Comparison of ENCODE assay signal across 8 cellular contexts in genomic region chr18:12990662-12990976, GRCh38. TPM values are rescaled to one million over a fixed set of nuclear protein-coding genes. Genes with fewer than 3 reads are reported as not detected.
DNase-seq lines count a peak whose midpoint lies in the region; ATAC-seq and TF ChIP-seq lines count a peak whose summit lies in the region.

No MANE protein-coding gene starts in this region.

- H3K27me3 ChIP-seq in KMS-11 (ENCODE audit: insufficient read depth, low read depth) (no peaks in the 10 kb centered on the region), mononuclear cell (ENCODE audit: insufficient read depth, low read length) (no peaks in the 10 kb centered on the region)

- no peaks in the 10 kb centered on the region for H3K36me3 ChIP-seq in KMS-11 (ENCODE audit: insufficient read depth)

- H3K4me3 ChIP-seq in KMS-11 (IDR thresholded peaks at IDR 0.05; ENCODE audit: insufficient read depth, low read depth, low read length), result no peak overlapping the region
- H3K4me3 ChIP-seq in mononuclear cell (ENCODE audit: low read length), result peak overlapping the region; percentile 95

- H2AFZ ChIP-seq in KMS-11 (ENCODE audit: low read depth), result peak overlapping the region; percentile 80

- DNase-seq in caudate nucleus (lab: John Stamatoyannopoulos, UW) (no peak), hepatic stellate cell (ENCODE audit: low spot score) (no peak), SHP77 (lab: John Stamatoyannopoulos, UW) (no peak), NCI-H146 (lab: John Stamatoyannopoulos, UW) (no peak)
- DNase-seq in stimulated activated CD4-positive, alpha-beta T cell treated with anti-CD3 and anti-CD28 coated beads, Interleukin-2, amount 100 ng/mL, for 48 hours, result no peak

- peak overlapping the region; percentile 68 for H3K27ac ChIP-seq in KMS-11
- peak overlapping the region; percentile 71 for H3K27ac ChIP-seq in caudate nucleus (ENCODE audit: low read depth, low read length)

- H3K9ac ChIP-seq in KMS-11, result peak overlapping the region; percentile 78; the same call in 1 of the 2 replicates

- H4K20me1 ChIP-seq in KMS-11 (ENCODE audit: insufficient read depth), result peaks cover 3% of the 10 kb centered on the region

- peak; percentile 2 for ATAC-seq in GM19397 (IDR thresholded peaks at IDR 0.05; ENCODE audit: unreplicated experiment)

- peaks cover 18% of the 10 kb centered on the region for H3K4me1 ChIP-seq in KMS-11 (ENCODE audit: low read depth, poor library complexity, severe bottlenecking)
- peaks cover 32% of the 10 kb centered on the region for H3K4me1 ChIP-seq in mononuclear cell (ENCODE audit: insufficient read depth, low read length)

- TF ChIP-seq CTCF in KMS-11 (conservative IDR thresholded peaks at IDR 0.05; ENCODE audit: low read depth, low read length), result no peak

- no peaks in the 10 kb centered on the region for H3K9me3 ChIP-seq in mononuclear cell (ENCODE audit: low read depth, low read length)

- peaks cover 41% of the 10 kb centered on the region for H3K79me2 ChIP-seq in KMS-11 (ENCODE audit: insufficient read depth, low read depth)

- peak overlapping the region; percentile 47 for H3K4me2 ChIP-seq in KMS-11

RNA-seq across cellular contexts. Expression of gene CEP192, which starts 0.5 kb away (rescaled TPM):
- total RNA-seq in mononuclear cell, result 53.2 TPM

RNA-seq across cellular contexts. Expression of gene SEH1L, which starts 42.8 kb away (rescaled TPM):
- 17.1 TPM for total RNA-seq in mononuclear cell
